8 cellular contexts compared by ENCODE assay signal in the genomic region with DNA sequence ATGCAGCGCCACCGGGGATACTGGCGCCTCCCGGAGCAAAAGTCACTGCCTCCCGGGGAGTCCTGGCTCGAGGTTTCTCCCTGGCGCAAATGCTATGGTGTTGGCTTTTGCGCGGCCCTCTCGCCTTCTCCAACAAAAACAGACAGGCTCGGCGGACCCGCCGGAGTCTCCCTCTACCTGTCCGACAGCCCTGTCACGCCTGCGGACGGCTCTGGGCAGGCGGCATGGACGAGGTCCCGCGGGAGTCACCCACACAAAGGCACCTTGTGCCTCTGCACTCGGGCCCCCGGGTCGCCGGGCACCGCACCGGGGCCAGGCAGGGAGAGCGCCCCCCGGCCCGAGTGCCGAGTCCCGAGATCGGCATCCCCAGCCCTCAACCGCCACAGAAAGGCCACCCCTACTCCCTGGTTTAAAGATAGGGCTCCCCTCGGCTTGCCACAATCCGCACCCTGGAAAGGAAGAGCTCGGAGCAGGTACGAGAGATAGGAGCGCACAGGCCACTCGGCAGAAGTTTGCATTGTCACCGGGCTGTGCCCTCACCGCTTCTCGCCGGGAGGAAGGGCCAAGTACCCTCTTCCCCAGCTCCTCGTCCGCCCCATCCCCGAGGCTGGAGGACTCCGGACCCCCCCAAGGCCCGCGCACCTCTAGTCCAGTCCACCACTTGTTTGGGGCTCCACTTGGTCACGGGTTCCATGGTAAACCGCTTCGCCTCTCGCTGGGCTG. TPM values are rescaled to one million over a fixed set of nuclear protein-coding genes. Genes with fewer than 3 reads are reported as not detected.
DNase-seq lines count a peak whose midpoint lies in the region; ATAC-seq and TF ChIP-seq lines count a peak whose summit lies in the region.

No MANE protein-coding gene starts in this region.

- no peak; the same call in 1 of the 2 replicates for TF ChIP-seq CTCF in Panc1 (IDR thresholded peaks at IDR 0.05)
- TF ChIP-seq CTCF in uterus (IDR thresholded peaks at IDR 0.05) = peak in 1 of 4 experiments; percentile 4

- no peaks in the 10 kb centered on the region for H3K36me3 ChIP-seq in Panc1 (ENCODE audit: control insufficient read depth, insufficient read depth, low read length)
- H3K36me3 ChIP-seq in ectodermal cell (ENCODE audit: control insufficient read depth, insufficient read depth, low read length) = peaks cover 8% of the 10 kb centered on the region
- H3K36me3 ChIP-seq in uterus = no peaks in the 10 kb centered on the region
- no peaks in the 10 kb centered on the region for H3K36me3 ChIP-seq in Karpas-422 (ENCODE audit: insufficient read depth, low read length)

- H4K20me1 ChIP-seq in Karpas-422 (ENCODE audit: insufficient read depth, low read depth, low read length) = no peaks in the 10 kb centered on the region

- peak overlapping the region; percentile 68 for H3K4me3 Mint-ChIP-seq in activated CD4-positive, alpha-beta T cell treated with anti-CD3 and anti-CD28 coated beads for 36 hours

- intact Hi-C loops in activated CD4-positive, alpha-beta T cell treated with anti-CD3 and anti-CD28 coated beads for 36 hours (cut with DNase I, micrococcal nuclease) = loop anchor here in 1 of 2 experiments (2.0 kb wide), 1 partner anchor 355 kb away; no protein-coding TSS in a partner anchor
- intact Hi-C loops in Panc1 (cut with micrococcal nuclease; ENCODE audit: unreplicated experiment) (loop anchor here (2.0 to 10.0 kb wide), 3 partner anchors 23 to 355 kb away; no protein-coding TSS in a partner anchor), uterus (cut with DNase I; ENCODE audit: low total_unique reads) (no loop called here)

- no peak overlapping the region for H3K9ac ChIP-seq in Karpas-422 (ENCODE audit: low read length)

- no peaks in the 10 kb centered on the region for H3K79me2 ChIP-seq in Karpas-422 (ENCODE audit: low read length)

- H3K9me3 ChIP-seq in Panc1 (ENCODE audit: control insufficient read depth, insufficient read depth, low read depth, low read length) (no peaks in the 10 kb centered on the region), ectodermal cell (ENCODE audit: control insufficient read depth, low read length) (no peaks in the 10 kb centered on the region), mononuclear cell (ENCODE audit: low read depth, low read length) (no peaks in the 10 kb centered on the region), uterus (no peaks in the 10 kb centered on the region), Karpas-422 (ENCODE audit: low read length) (no peaks in the 10 kb centered on the region)

- H2AFZ ChIP-seq in Karpas-422 (ENCODE audit: low read length) = no peak overlapping the region

- H3K4me3 ChIP-seq in Panc1 (ENCODE audit: low read depth in 2 of 2, low read length in 2 of 2) (peak overlapping the region; percentile 63 to 87), ectodermal cell (ENCODE audit: insufficient read depth, low read depth, low read length) (peak overlapping the region; percentile 95), mononuclear cell (ENCODE audit: low read length) (peak overlapping the region; percentile 36), uterus (peak overlapping the region; percentile 73 to 87), Karpas-422 (ENCODE audit: low read length) (no peak overlapping the region)

- ATAC-seq in activated CD4-positive, alpha-beta T cell treated with anti-CD3 and anti-CD28 coated beads for 36 hours = peak; percentile 30
- peak; percentile 16 for ATAC-seq in HG02840 (IDR thresholded peaks at IDR 0.05; ENCODE audit: low FRiP score, unreplicated experiment)
- ATAC-seq in Panc1 = peak; percentile 33

- H3K27me3 ChIP-seq in Panc1 (ENCODE audit: control insufficient read depth, insufficient read depth, low read length) (no peaks in the 10 kb centered on the region), ectodermal cell (ENCODE audit: control insufficient read depth, insufficient read depth, low read length, poor library complexity, severe bottlenecking) (no peaks in the 10 kb centered on the region), mononuclear cell (ENCODE audit: insufficient read depth, low read length) (peaks cover 34% of the 10 kb centered on the region), uterus (no peaks in the 10 kb centered on the region), Karpas-422 (ENCODE audit: low read length) (no peaks in the 10 kb centered on the region)

- H3K9me2 ChIP-seq in Karpas-422 (replicated peaks; ENCODE audit: insufficient read depth, low read length) = no peaks in the 10 kb centered on the region

- TF ChIP-seq POLR2A in uterus (IDR thresholded peaks at IDR 0.05) = no peak

- BruUV-seq in Panc1 (replicated peaks; lab: Mats Ljungman, UMichigan) = no TSS peak

- H3K27ac ChIP-seq in Panc1 (ENCODE audit: low read length) (peak overlapping the region; percentile 71), ectodermal cell (ENCODE audit: insufficient read depth, low read depth, low read length, poor library complexity, severe bottlenecking) (peak overlapping the region; percentile 95), uterus (peak overlapping the region; percentile 97 to 98), Karpas-422 (ENCODE audit: low read length) (no peak overlapping the region)

- H3K36me3 Mint-ChIP-seq in activated CD4-positive, alpha-beta T cell treated with anti-CD3 and anti-CD28 coated beads for 36 hours (ENCODE audit: low read depth) = no peaks in the 10 kb centered on the region

- no peak overlapping the region for H3K4me2 ChIP-seq in Karpas-422 (ENCODE audit: low read depth, low read length, poor library complexity, severe bottlenecking)

- CTCF ChIA-PET in activated CD4-positive, alpha-beta T cell treated with anti-CD3 and anti-CD28 coated beads for 36 hours (lab: Charles Lee) = interaction anchor here (0.6 to 1.1 kb wide), 4 partner anchors 11 to 96 kb away, joined by 3 read pairs; no protein-coding TSS in a partner anchor
- CTCF ChIA-PET in Panc1 (lab: Charles Lee) = interaction anchor here (1.3 kb wide), 1 partner anchor 9 kb away, joined by 12 read pairs; no protein-coding TSS in a partner anchor

- POLR2A ChIA-PET in activated CD4-positive, alpha-beta T cell treated with anti-CD3 and anti-CD28 coated beads for 36 hours (lab: Charles Lee) = interaction anchor here (1.0 kb wide), 1 partner anchor 16 kb away, joined by 4 read pairs; no protein-coding TSS in a partner anchor
- POLR2A ChIA-PET in Panc1 (lab: Charles Lee) = interaction anchor here (0.6 kb wide), 1 partner anchor 1144 kb away, joined by 3 read pairs; no protein-coding TSS in a partner anchor

- H3K4me1 ChIP-seq in Panc1 (ENCODE audit: control insufficient read depth, insufficient read depth, low read length) (peaks cover 25% of the 10 kb centered on the region), ectodermal cell (ENCODE audit: control insufficient read depth, insufficient read depth, low read length) (peaks cover 10% of the 10 kb centered on the region), mononuclear cell (ENCODE audit: insufficient read depth, low read length) (peaks cover 13% of the 10 kb centered on the region), uterus (peaks cover 0 to 12% of the 10 kb centered on the region in 2 donors), Karpas-422 (ENCODE audit: low read length) (no peaks in the 10 kb centered on the region)

- WGBS in ectodermal cell, 2 experiments = 0% methylated on average over 55 of the region's 55 CpGs

- in situ Hi-C loops in Panc1 (cut with HindIII; ENCODE audit: low pct_unique_long_range_greater_than_20kb, low sequenced_read_pairs) = no loop called here

- peak; percentile 33 for DNase-seq in activated CD4-positive, alpha-beta T cell treated with anti-CD3 and anti-CD28 coated beads for 36 hours
- no peak for DNase-seq in activated CD4-positive, alpha-beta T cell treated with anti-CD3 and anti-CD28 coated beads for 4 hours
- DNase-seq in Panc1 (ENCODE audit: low read depth, low spot score) (no peak), uterus (peak; percentile 29 to 37), Karpas-422 (no peak)

- no peak overlapping the region for H3K27ac Mint-ChIP-seq in activated CD4-positive, alpha-beta T cell treated with anti-CD3 and anti-CD28 coated beads for 36 hours

- peaks cover 46% of the 10 kb centered on the region for H3K27me3 Mint-ChIP-seq in activated CD4-positive, alpha-beta T cell treated with anti-CD3 and anti-CD28 coated beads for 36 hours

- H3K4me1 Mint-ChIP-seq in activated CD4-positive, alpha-beta T cell treated with anti-CD3 and anti-CD28 coated beads for 36 hours = peaks cover 12% of the 10 kb centered on the region

- H3K9me3 Mint-ChIP-seq in activated CD4-positive, alpha-beta T cell treated with anti-CD3 and anti-CD28 coated beads for 36 hours (ENCODE audit: low read depth) = no peaks in the 10 kb centered on the region

RNA-seq across cellular contexts. Expression of gene CNKSR3, which starts 0.9 kb away (rescaled TPM):
- total RNA-seq in activated CD4-positive, alpha-beta T cell treated with anti-CD3 and anti-CD28 coated beads for 36 hours = under 1 TPM; 0.34 to 0.58 TPM
- 18.2 TPM for total RNA-seq in Panc1 (2021; ENCODE audit: unreplicated experiment)
- polyA plus RNA-seq in Panc1 (2012; ENCODE audit: insufficient read length) = 10.2 TPM
- polyA plus RNA-seq in ectodermal cell (2013, experiment 1 of 4) = 23.5 TPM
- 20.3 TPM for polyA plus RNA-seq in ectodermal cell (2013, experiment 2 of 4)
- 18.2 TPM for polyA plus RNA-seq in ectodermal cell (2013, experiment 3 of 4)
- 20.0 TPM for polyA plus RNA-seq in ectodermal cell (2013, experiment 4 of 4)
- 0.31 TPM for total RNA-seq in mononuclear cell
- 10 to 100 TPM in 2 of 4 donors, 1 to 10 TPM in 2; 7.6 to 29.6 (median 12.4) TPM for total RNA-seq in uterus
- under 0.01 TPM in 1 of 2 replicates, not detected in the other for total RNA-seq in Karpas-422 (2014; rRNA removed; shearing (Covaris generic); ENCODE audit: low replicate concordance)

Comparison
In these comparisons a context has a peak if more than half of its experiments do, and no peak if none do; other contexts are left out.
1. DNase-seq: peak in activated CD4-positive, alpha-beta T cell treated with anti-CD3 and anti-CD28 coated beads for 36 hours (single experiment) and uterus (2 of 2); none in activated CD4-positive, alpha-beta T cell treated with anti-CD3 and anti-CD28 coated beads for 4 hours (0 of 2), Panc1 (single experiment) and Karpas-422 (single experiment).
2. Peak in every context shown above with its lines, with median percentiles within 50 percentile points of each other: ATAC-seq.